23 cellular contexts compared by ENCODE assay signal in the genomic region with DNA sequence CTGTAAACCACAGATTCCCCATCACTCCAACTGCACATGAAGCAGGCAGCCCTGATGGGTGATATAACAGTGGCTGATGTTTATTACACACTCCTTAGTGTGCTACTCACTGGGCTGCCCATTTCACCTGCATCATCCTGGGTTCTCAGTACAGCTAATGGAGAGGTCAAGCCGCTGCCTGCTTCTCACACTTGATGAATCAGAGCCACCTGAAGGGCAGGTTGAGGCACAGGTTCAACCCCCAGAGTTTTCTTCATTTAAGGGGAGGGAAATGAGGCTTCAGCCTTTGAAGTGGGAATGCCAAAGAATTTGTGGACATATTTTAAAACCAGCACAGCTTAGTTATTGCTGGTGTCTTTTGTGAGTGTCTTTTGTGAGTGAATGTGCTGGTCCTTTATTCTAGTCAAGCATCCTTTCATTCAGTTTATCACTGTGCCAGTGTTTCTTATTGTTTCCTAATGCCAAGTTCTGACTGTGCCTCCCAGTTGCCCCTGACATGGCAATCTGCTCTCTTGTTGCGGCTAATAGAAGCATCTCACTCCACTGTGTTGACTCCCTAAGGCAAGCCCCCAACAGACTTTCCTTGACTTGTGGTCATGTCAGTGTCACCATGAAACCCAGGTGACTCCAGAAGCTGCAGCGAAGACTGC.
"Had no signal": no experiment of that assay in that cellular context is flagged by ENCODE, and none has a peak within 500 bp of the region (broad histone marks: within the 10 kb centered on the region; RNA-seq: fewer than 3 reads in every experiment).

No MANE protein-coding gene starts in this region.

- H3K4me1 Mint-ChIP-seq: activated naive CD8-positive, alpha-beta T cell treated with anti-CD3 and anti-CD28 coated beads for 36 hours; immature natural killer cell; memory B cell; natural killer cell had no signal

- H3K27ac Mint-ChIP-seq: activated naive CD4-positive, alpha-beta T cell treated with anti-CD3 and anti-CD28 coated beads for 36 hours; activated naive CD8-positive, alpha-beta T cell treated with anti-CD3 and anti-CD28 coated beads for 36 hours; activated T-helper 1 cell treated with anti-CD3 and anti-CD28 coated beads, Interleukin-12 subunit alpha, Interleukin-12 subunit beta, Interleukin-2, Interleukin-4 antibody, amounts not matched to agents 30 ng/mL and 10 ng/mL and 1 ng/mL, durations not matched to agents 14 hours and 24 hours and 36 hours; immature natural killer cell; memory B cell; natural killer cell; type B pancreatic cell had no signal

- H3K4me3 Mint-ChIP-seq: activated naive CD4-positive, alpha-beta T cell treated with anti-CD3 and anti-CD28 coated beads for 36 hours; activated naive CD8-positive, alpha-beta T cell treated with anti-CD3 and anti-CD28 coated beads for 36 hours; activated T-helper 1 cell treated with anti-CD3 and anti-CD28 coated beads, Interleukin-12 subunit alpha, Interleukin-12 subunit beta, Interleukin-2, Interleukin-4 antibody, amounts not matched to agents 30 ng/mL and 10 ng/mL and 1 ng/mL, durations not matched to agents 14 hours and 24 hours and 36 hours; immature natural killer cell; memory B cell; natural killer cell; type B pancreatic cell had no signal

- H3K36me3 ChIP-seq: adrenal gland, heart left ventricle, right lobe of liver had no signal

- FAIRE-seq: kidney had no signal

- H3K27me3 Mint-ChIP-seq: activated naive CD8-positive, alpha-beta T cell treated with anti-CD3 and anti-CD28 coated beads for 36 hours; memory B cell; type B pancreatic cell had no signal

- H3K4me3 ChIP-seq: adrenal gland, body of pancreas, coronary artery, dorsolateral prefrontal cortex, heart left ventricle, right lobe of liver had no signal

- H3K4me1 ChIP-seq: body of pancreas, right lobe of liver had no signal

- ATAC-seq: body of pancreas, heart left ventricle, left colon, natural killer cell, right lobe of liver had no signal

- H3K27me3 ChIP-seq: adrenal gland, body of pancreas, dorsolateral prefrontal cortex, heart left ventricle, right lobe of liver had no signal

- DNase-seq: activated CD4-positive, alpha-beta T cell treated with anti-CD3 and anti-CD28 coated beads for 4 hours; activated CD4-positive, alpha-beta T cell treated with anti-CD3 and anti-CD28 coated beads, Interleukin-2, amount 50 U/mL, for 48 hours; activated CD8-positive, alpha-beta memory T cell treated with anti-CD3 and anti-CD28 coated beads for 24 hours; activated effector memory CD4-positive, alpha-beta T cell treated with anti-CD3 and anti-CD28 coated beads, Interleukin-2, amount 50 U/mL, for 16 hours; activated naive CD4-positive, alpha-beta T cell treated with anti-CD3 and anti-CD28 coated beads for 36 hours; activated naive CD8-positive, alpha-beta T cell treated with anti-CD3 and anti-CD28 coated beads for 36 hours; adrenal gland; aorta; body of pancreas; dorsolateral prefrontal cortex; effector memory CD4-positive, alpha-beta T cell; heart left ventricle; immature natural killer cell; kidney; left colon; natural killer cell; right lobe of liver; stimulated activated CD4-positive, alpha-beta T cell treated with anti-CD3 and anti-CD28 coated beads, Interleukin-2, amount 100 ng/mL, for 48 hours; stimulated activated naive CD4-positive, alpha-beta T cell treated with Interleukin-2 at 50 U/mL for 16 hours had no signal

- H3K27ac ChIP-seq: adrenal gland, body of pancreas, coronary artery, heart left ventricle, right lobe of liver had no signal

- H3K36me3 Mint-ChIP-seq: activated naive CD8-positive, alpha-beta T cell treated with anti-CD3 and anti-CD28 coated beads for 36 hours; memory B cell; type B pancreatic cell had no signal

- H3K9me3 Mint-ChIP-seq: activated naive CD4-positive, alpha-beta T cell treated with anti-CD3 and anti-CD28 coated beads for 36 hours; activated naive CD8-positive, alpha-beta T cell treated with anti-CD3 and anti-CD28 coated beads for 36 hours; type B pancreatic cell had no signal

- H3K9me3 ChIP-seq: adrenal gland, body of pancreas, heart left ventricle, right lobe of liver had no signal
